In genomic region chr9:83472764-83473163, GRCh38 we compare ENCODE assay signal across 12 cellular contexts.
DNase-seq lines count a peak whose midpoint lies in the region; ATAC-seq, FAIRE-seq and TF ChIP-seq lines count a peak whose summit lies in the region.
"Had no signal": no experiment of that assay in that cellular context is flagged by ENCODE, and none has a peak within 500 bp of the region (broad histone marks: within the 10 kb centered on the region; RNA-seq: fewer than 3 reads in every experiment).

No MANE protein-coding gene starts in this region.

- H2BK15ac ChIP-seq in mesenchymal stem cell (ENCODE audit: low read depth, poor library complexity, severe bottlenecking), result no peak overlapping the region

- H2AFZ ChIP-seq in mesenchymal stem cell (ENCODE audit: low read depth, low read length), result no peak overlapping the region

- H3K4me3 Mint-ChIP-seq in activated T-cell treated with anti-CD3 and anti-CD28 coated beads, Interleukin-2, amount 50 U/mL, for 24 hours, result peak overlapping the region; percentile 56
- peak overlapping the region in 1 of 2 donors; percentile 67 for H3K4me3 Mint-ChIP-seq in stimulated activated naive B cell treated with anti-CD40 and anti-IgM and Interleukin-4, amounts not matched to agents 10 μg/mL and 1 μg/mL and 100 μg/mL, for 72 hours

- H3K4me3 ChIP-seq in SJSA1 (no peak overlapping the region), fibroblast of pulmonary artery (replicated peaks; ENCODE audit: low read depth, low read length) (no peak overlapping the region), mesenchymal stem cell (ENCODE audit: insufficient read depth in 1 of 2, low read depth in 1 of 2, low read length in 2 of 2) (no peak overlapping the region)

- H4K8ac ChIP-seq in mesenchymal stem cell (ENCODE audit: low read length), result no peak overlapping the region

- H2BK5ac ChIP-seq in mesenchymal stem cell (ENCODE audit: low read depth, low read length, poor library complexity, severe bottlenecking), result no peak overlapping the region

- no peak for ATAC-seq in stimulated activated naive B cell treated with anti-CD40 and anti-IgM and Interleukin-4, amounts not matched to agents 10 μg/mL and 1 μg/mL and 100 μg/mL, for 72 hours (replicated peaks)
- ATAC-seq in GM21515 (IDR thresholded peaks at IDR 0.05; ENCODE audit: unreplicated experiment), result no peak

- DNase-seq in activated T-cell treated with anti-CD3 and anti-CD28 coated beads, Interleukin-2, amount 50 U/mL, for 24 hours, result no peak
- no peak for DNase-seq in activated T-cell treated with anti-CD3 and anti-CD28 coated beads, Interleukin-2, amount 50 U/mL, for 48 hours
- DNase-seq in SJSA1 (ENCODE audit: low read depth in 1 of 2, low spot score in 2 of 2) (peak in 1 of 2 experiments; percentile 13), fibroblast of pulmonary artery (ENCODE audit: low read depth) (peak; percentile 21), urothelium cell line (ENCODE audit: low spot score) (no peak), mesenchymal stem cell (no peak)
- no peak for DNase-seq in stimulated activated naive B cell treated with anti-CD40 and anti-IgM and Interleukin-4, amounts not matched to agents 10 μg/mL and 1 μg/mL and 100 μg/mL, for 72 hours
- DNase-seq: NCI-H524 treated with DMSO at 0.1 percent for 48 hours, retina, T-helper 9 cell had no signal

- 90% methylated on average over 4 of the region's 5 CpGs for WGBS in mesenchymal stem cell

- no peak overlapping the region for H3K14ac ChIP-seq in mesenchymal stem cell (ENCODE audit: low read length in 2 of 2)

- H3K18ac ChIP-seq in mesenchymal stem cell (ENCODE audit: low read depth in 1 of 2, low read length in 2 of 2), result no peak overlapping the region

- H3K4me1 ChIP-seq in SJSA1 (replicated peaks) (peaks cover 42% of the 10 kb centered on the region), mesenchymal stem cell (ENCODE audit: control insufficient read depth, insufficient read depth, low read depth, low read length) (no peaks in the 10 kb centered on the region)

- no peak overlapping the region for H2BK120ac ChIP-seq in mesenchymal stem cell (ENCODE audit: low read depth, low read length)

- TF ChIP-seq CTCF in fibroblast of pulmonary artery (IDR thresholded peaks at IDR 0.05; ENCODE audit: low read length, missing control alignments), result no peak

- H3K4me2 ChIP-seq in mesenchymal stem cell (ENCODE audit: low read length, poor library complexity, severe bottlenecking), result no peak overlapping the region

- H3K36me3 Mint-ChIP-seq in activated T-cell treated with anti-CD3 and anti-CD28 coated beads, Interleukin-2, amount 50 U/mL, for 24 hours (ENCODE audit: low read depth), result no peaks in the 10 kb centered on the region
- no peaks in the 10 kb centered on the region for H3K36me3 Mint-ChIP-seq in stimulated activated naive B cell treated with anti-CD40 and anti-IgM and Interleukin-4, amounts not matched to agents 10 μg/mL and 1 μg/mL and 100 μg/mL, for 72 hours

- H3K9me3 ChIP-seq in SJSA1 (replicated peaks) (no peaks in the 10 kb centered on the region), mesenchymal stem cell (ENCODE audit: control insufficient read depth, low read length) (no peaks in the 10 kb centered on the region)

- peaks cover 2% of the 10 kb centered on the region for H3K9me3 Mint-ChIP-seq in activated T-cell treated with anti-CD3 and anti-CD28 coated beads, Interleukin-2, amount 50 U/mL, for 24 hours
- H3K9me3 Mint-ChIP-seq in stimulated activated naive B cell treated with anti-CD40 and anti-IgM and Interleukin-4, amounts not matched to agents 10 μg/mL and 1 μg/mL and 100 μg/mL, for 72 hours, result peaks cover 2 to 5% of the 10 kb centered on the region in 2 donors

- no peaks in the 10 kb centered on the region for H3K79me1 ChIP-seq in mesenchymal stem cell (replicated peaks; ENCODE audit: low read length, poor library complexity, severe bottlenecking)

- H3K27me3 ChIP-seq in SJSA1 (replicated peaks) (no peaks in the 10 kb centered on the region), mesenchymal stem cell (ENCODE audit: control insufficient read depth in 1 of 2, insufficient read depth in 1 of 2, low read length in 2 of 2) (no peaks in the 10 kb centered on the region)

- H2AK5ac ChIP-seq in mesenchymal stem cell (ENCODE audit: low read length, severe bottlenecking), result no peak overlapping the region

- H3K4me1 Mint-ChIP-seq in activated T-cell treated with anti-CD3 and anti-CD28 coated beads, Interleukin-2, amount 50 U/mL, for 24 hours (ENCODE audit: low read depth), result peaks cover 24% of the 10 kb centered on the region
- H3K4me1 Mint-ChIP-seq in stimulated activated naive B cell treated with anti-CD40 and anti-IgM and Interleukin-4, amounts not matched to agents 10 μg/mL and 1 μg/mL and 100 μg/mL, for 72 hours, result peaks cover 9 to 11% of the 10 kb centered on the region in 2 donors

- no peak for FAIRE-seq in urothelium cell line (lab: Jason Lieb, UNC)
- FAIRE-seq: colon had no signal

- no peak overlapping the region for H3K23ac ChIP-seq in mesenchymal stem cell (ENCODE audit: low read length in 2 of 2)

- H3K36me3 ChIP-seq in SJSA1, result no peaks in the 10 kb centered on the region
- no peaks in the 10 kb centered on the region for H3K36me3 ChIP-seq in mesenchymal stem cell (ENCODE audit: control insufficient read depth in 1 of 2, insufficient read depth in 2 of 2, low read depth in 1 of 2, low read length in 2 of 2)

- no peak overlapping the region for H3K9ac ChIP-seq in mesenchymal stem cell (ENCODE audit: low read length)

- H2BK12ac ChIP-seq in mesenchymal stem cell (ENCODE audit: low read length in 2 of 2), result no peak overlapping the region

- H3K27ac ChIP-seq in SJSA1 (peak overlapping the region; percentile 82), mesenchymal stem cell (ENCODE audit: low read length, poor library complexity, severe bottlenecking) (no peak overlapping the region)

- no peak overlapping the region for H3K27ac Mint-ChIP-seq in activated T-cell treated with anti-CD3 and anti-CD28 coated beads, Interleukin-2, amount 50 U/mL, for 24 hours
- peak overlapping the region; percentile 15 for H3K27ac Mint-ChIP-seq in stimulated activated naive B cell treated with anti-CD40 and anti-IgM and Interleukin-4, amounts not matched to agents 10 μg/mL and 1 μg/mL and 100 μg/mL, for 72 hours

- H4K91ac ChIP-seq in mesenchymal stem cell (ENCODE audit: low read length), result no peak overlapping the region

- no peaks in the 10 kb centered on the region for H3K27me3 Mint-ChIP-seq in activated T-cell treated with anti-CD3 and anti-CD28 coated beads, Interleukin-2, amount 50 U/mL, for 24 hours
- peaks cover 0 to 9% of the 10 kb centered on the region in 2 donors for H3K27me3 Mint-ChIP-seq in stimulated activated naive B cell treated with anti-CD40 and anti-IgM and Interleukin-4, amounts not matched to agents 10 μg/mL and 1 μg/mL and 100 μg/mL, for 72 hours

- no peak overlapping the region for H3K4ac ChIP-seq in mesenchymal stem cell (ENCODE audit: low read depth in 1 of 2, low read length in 2 of 2)
